In genomic region chr11:130947058-130947457, GRCh38 we compare ENCODE assay signal across 21 cellular contexts.
"Had no signal": no experiment of that assay in that cellular context is flagged by ENCODE, and none has a peak within 500 bp of the region (broad histone marks: within the 10 kb centered on the region; RNA-seq: fewer than 3 reads in every experiment).

No MANE protein-coding gene starts in this region.

- ATAC-seq: naive thymus-derived CD8-positive, alpha-beta T cell; pancreas; right cardiac atrium; stimulated activated effector memory CD8-positive, alpha-beta T cell treated with anti-CD3 and anti-CD28 coated beads, Interleukin-12 subunit alpha, Interleukin-12 subunit beta, amount 100 ng/mL, for 72 hours had no signal

- H3K4me1 ChIP-seq: pancreas, prostate gland, sigmoid colon, spleen, uterus had no signal

- H3K36me3 ChIP-seq: left ventricle myocardium inferior, pancreas, prostate gland, sigmoid colon, spleen, suprapubic skin, thoracic aorta, tibial nerve, uterus had no signal

- H3K4me3 ChIP-seq: left ventricle myocardium inferior, pancreas, prostate gland, sigmoid colon, spleen, suprapubic skin, thoracic aorta, tibial nerve, uterus had no signal

- H3K9me3 ChIP-seq: left ventricle myocardium inferior, pancreas, prostate gland, sigmoid colon, spleen, suprapubic skin, thoracic aorta, tibial nerve, uterus had no signal

- H3K27me3 ChIP-seq: pancreas, sigmoid colon, suprapubic skin, tibial nerve, uterus had no signal

- DNase-seq: hypothalamus; immature natural killer cell; left ventricle myocardium inferior; mesenchymal stem cell; naive thymus-derived CD8-positive, alpha-beta T cell; nucleus accumbens; pancreas; posterior cingulate gyrus; retina; right cardiac atrium; sigmoid colon; small intestine; spleen; stimulated activated CD4-positive, alpha-beta T cell treated with anti-CD3 and anti-CD28 coated beads, Interleukin-4, amount 100 ng/mL, for 24 hours; stimulated activated naive CD4-positive, alpha-beta T cell; uterus had no signal

- H3K27ac ChIP-seq: pancreas, prostate gland, sigmoid colon, spleen, thoracic aorta, tibial nerve, uterus had no signal
